ENCODE assay signal across 8 cellular contexts in the genomic region with DNA sequence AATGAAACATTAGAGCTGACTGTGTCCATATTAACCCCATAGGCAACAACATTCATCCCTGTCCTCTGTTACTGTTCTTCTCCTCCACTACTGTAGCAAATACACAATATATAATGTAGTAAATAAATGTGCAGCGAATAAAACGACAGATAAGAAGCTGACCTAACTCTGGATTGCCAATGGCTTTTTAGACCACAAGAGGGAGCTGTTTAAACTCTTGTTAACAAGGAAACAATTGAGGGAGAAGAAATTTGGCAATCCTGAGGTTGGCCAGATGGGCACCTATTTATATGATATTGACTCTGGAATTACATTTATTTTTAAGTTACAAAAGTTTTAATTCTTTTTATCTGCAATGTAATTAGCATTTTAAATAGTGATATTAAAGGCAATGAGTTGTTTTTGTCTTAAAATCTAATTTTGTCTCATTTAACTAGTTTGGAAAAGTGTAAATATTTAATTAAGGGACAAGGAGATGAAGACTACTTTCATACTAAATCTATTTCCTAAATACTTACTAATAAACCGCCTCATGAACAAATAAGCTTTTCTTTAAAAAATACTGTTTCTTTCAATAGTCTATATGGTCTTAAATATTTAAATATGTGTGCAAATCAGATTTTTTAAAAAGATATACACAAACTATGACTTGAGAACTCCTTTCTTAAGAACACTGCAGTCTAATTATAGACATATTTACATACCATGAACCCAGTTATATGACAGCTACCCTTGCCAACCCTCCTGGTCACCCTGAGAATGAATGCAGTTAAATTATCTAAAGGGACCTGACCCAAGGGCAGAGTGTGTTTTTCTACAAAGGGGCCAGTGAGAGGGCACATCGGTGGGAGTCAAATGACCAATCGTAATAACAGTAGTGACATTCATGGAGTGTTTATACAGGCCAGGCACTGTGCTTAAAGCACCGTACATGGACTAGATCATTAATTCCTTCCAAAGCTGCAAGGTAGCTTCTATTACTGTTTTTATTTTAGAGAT.
A peak's percentile ranks its signal among the peaks of the same experiment; 100 is the strongest.
DNase-seq lines count a peak whose midpoint lies in the region; ATAC-seq and TF ChIP-seq lines count a peak whose summit lies in the region.

No MANE protein-coding gene starts in this region.

- peak; percentile 51 for ATAC-seq in HG03196 (IDR thresholded peaks at IDR 0.05; ENCODE audit: unreplicated experiment)
- ATAC-seq in stimulated activated naive B cell treated with anti-CD40 and anti-IgM and Interleukin-4, amounts not matched to agents 10 μg/mL and 1 μg/mL and 100 μg/mL, for 72 hours (replicated peaks) = peak; percentile 54 to 69

- peaks cover 0 to 15% of the 10 kb centered on the region in 2 donors for H3K27me3 Mint-ChIP-seq in stimulated activated naive B cell treated with anti-CD40 and anti-IgM and Interleukin-4, amounts not matched to agents 10 μg/mL and 1 μg/mL and 100 μg/mL, for 72 hours

- CTCF ChIA-PET in GM10248 (lab: Yijun Ruan, JAX) = interaction anchor here (0.7 to 3.7 kb wide), 46 partner anchors 9 to 1627 kb away, joined by 3 to 57 read pairs (median 4); a partner anchor contains a TSS

- peak; percentile 74 for DNase-seq in AG08396 (ENCODE audit: low spot score)
- DNase-seq in GM10248 (ENCODE audit: extremely low spot score) = peak; percentile 60
- peak; percentile 56 for DNase-seq in NCI-H446 treated with DMSO at 0.1 percent for 48 hours (lab: John Stamatoyannopoulos, UW)
- DNase-seq in astrocyte of the hippocampus (ENCODE audit: low read depth, low spot score) = peak; percentile 84
- peak; percentile 74 for DNase-seq in iPS-NIHi11 (ENCODE audit: low spot score)
- DNase-seq in stimulated activated naive B cell treated with anti-CD40 and anti-IgM and Interleukin-4, amounts not matched to agents 10 μg/mL and 1 μg/mL and 100 μg/mL, for 72 hours = no peak
- no peak for DNase-seq in islet precursor cell

- peak; percentile 75 for TF ChIP-seq CTCF in GM10248 (IDR thresholded peaks at IDR 0.05; ENCODE audit: control extremely low read depth, extremely low read depth, low read depth, missing control alignments)

- POLR2A ChIA-PET in GM10248 (lab: Yijun Ruan, JAX) = no interaction called here

- no peak overlapping the region for H3K4me3 Mint-ChIP-seq in stimulated activated naive B cell treated with anti-CD40 and anti-IgM and Interleukin-4, amounts not matched to agents 10 μg/mL and 1 μg/mL and 100 μg/mL, for 72 hours

- H3K4me1 Mint-ChIP-seq in stimulated activated naive B cell treated with anti-CD40 and anti-IgM and Interleukin-4, amounts not matched to agents 10 μg/mL and 1 μg/mL and 100 μg/mL, for 72 hours = peaks cover 4 to 6% of the 10 kb centered on the region in 2 donors

- H3K36me3 Mint-ChIP-seq in stimulated activated naive B cell treated with anti-CD40 and anti-IgM and Interleukin-4, amounts not matched to agents 10 μg/mL and 1 μg/mL and 100 μg/mL, for 72 hours = no peaks in the 10 kb centered on the region

- no peak overlapping the region for H3K27ac Mint-ChIP-seq in stimulated activated naive B cell treated with anti-CD40 and anti-IgM and Interleukin-4, amounts not matched to agents 10 μg/mL and 1 μg/mL and 100 μg/mL, for 72 hours

- H3K9me3 Mint-ChIP-seq in stimulated activated naive B cell treated with anti-CD40 and anti-IgM and Interleukin-4, amounts not matched to agents 10 μg/mL and 1 μg/mL and 100 μg/mL, for 72 hours = peaks cover 3% of the 10 kb centered on the region in 2 donors

Comparison
In these comparisons a context has a peak if more than half of its experiments do, and no peak if none do; other contexts are left out.
1. DNase-seq: peak in AG08396 (single experiment), GM10248 (single experiment), NCI-H446 treated with DMSO at 0.1 percent for 48 hours (single experiment), astrocyte of the hippocampus (single experiment) and iPS-NIHi11 (single experiment); none in stimulated activated naive B cell treated with anti-CD40 and anti-IgM and Interleukin-4, amounts not matched to agents 10 μg/mL and 1 μg/mL and 100 μg/mL, for 72 hours (single experiment) and islet precursor cell (single experiment).